11 cellular contexts compared by ENCODE assay signal in genomic region chr2:172512810-172513523, GRCh38. TPM values are rescaled to one million over a fixed set of nuclear protein-coding genes. Genes with fewer than 3 reads are reported as not detected.
DNase-seq lines count a peak whose midpoint lies in the region; ATAC-seq and TF ChIP-seq lines count a peak whose summit lies in the region.
"Had no signal": no experiment of that assay in that cellular context is flagged by ENCODE, and none has a peak within 500 bp of the region (broad histone marks: within the 10 kb centered on the region; RNA-seq: fewer than 3 reads in every experiment).

No MANE protein-coding gene starts in this region.

- H2AFZ ChIP-seq in HCT116 (ENCODE audit: low read depth, low read length, poor library complexity, severe bottlenecking) = no peak overlapping the region
- H2AFZ ChIP-seq: GM23248 had no signal

- no peak for TF ChIP-seq RAD21 in HCT116 (IDR thresholded peaks at IDR 0.05; ENCODE audit: low read depth)

- H3K9me3 Mint-ChIP-seq in stimulated activated naive CD8-positive, alpha-beta T cell treated with anti-CD3 and anti-CD28 coated beads, Interleukin-15, Interleukin-2, amounts not matched to agents 100 ng/mL and 50 ng/mL, for 24 hours = peaks cover 28% of the 10 kb centered on the region
- H3K9me3 Mint-ChIP-seq in endodermal cell = peaks cover 72% of the 10 kb centered on the region
- H3K9me3 Mint-ChIP-seq in activated T-helper 17 cell treated with anti-CD3 and anti-CD28 coated beads, Interleukin-2, amount 50 U/mL, for 72 hours = peaks cover 12% of the 10 kb centered on the region
- H3K9me3 Mint-ChIP-seq: CD4-positive, alpha-beta T cell had no signal

- TF ChIP-seq POLR2A in HCT116 (IDR thresholded peaks at IDR 0.05; ENCODE audit: borderline replicate concordance, extremely low read depth, insufficient read depth, insufficient read length) = no peak

- POLR2A ChIA-PET in HCT116 (lab: Charles Lee) = no interaction called here

- ATAC-seq in stimulated activated naive CD8-positive, alpha-beta T cell treated with anti-CD3 and anti-CD28 coated beads, Interleukin-15, Interleukin-2, amounts not matched to agents 100 U/mL and 50 U/mL, for 24 hours = no peak
- no peak for ATAC-seq in HCT116
- no peak for ATAC-seq in activated T-helper 17 cell treated with anti-CD3 and anti-CD28 coated beads, Interleukin-2, amount 50 U/mL, for 72 hours (replicated peaks)
- ATAC-seq: GM12878 had no signal

- H3K36me3 ChIP-seq in HCT116 (ENCODE audit: control insufficient read depth in 1 of 2, insufficient read depth in 2 of 2, low read length in 2 of 2) (no peaks in the 10 kb centered on the region; a peak in 1 of 4 replicates), endodermal cell (ENCODE audit: control insufficient read depth, insufficient read depth, low read length) (peaks cover 4% of the 10 kb centered on the region)

- WGBS in endodermal cell (ENCODE audit: insufficient coverage in 1 of 2, insufficient read length in 1 of 2), 2 experiments = 89 to 91% methylated on average over 4 to 5 of the region's 5 CpGs

- no peak overlapping the region for H3K4me3 ChIP-seq in HCT116 (replicated peaks in 1 of 2; ENCODE audit: low read depth in 1 of 2, low read length in 2 of 2)
- H3K4me3 ChIP-seq in endodermal cell (ENCODE audit: low read length) = peak overlapping the region; percentile 60
- H3K4me3 ChIP-seq: GM12878, GM23248 had no signal

- peak overlapping the region; percentile 31 for H3K27ac Mint-ChIP-seq in stimulated activated naive CD8-positive, alpha-beta T cell treated with anti-CD3 and anti-CD28 coated beads, Interleukin-15, Interleukin-2, amounts not matched to agents 100 ng/mL and 50 ng/mL, for 24 hours
- H3K27ac Mint-ChIP-seq in endodermal cell = no peak overlapping the region
- no peak overlapping the region for H3K27ac Mint-ChIP-seq in activated T-helper 17 cell treated with anti-CD3 and anti-CD28 coated beads, Interleukin-2, amount 50 U/mL, for 72 hours
- H3K27ac Mint-ChIP-seq: CD4-positive, alpha-beta T cell had no signal

- no peak overlapping the region for H3K9ac ChIP-seq in HCT116 (ENCODE audit: low read length)
- H3K9ac ChIP-seq in endodermal cell (ENCODE audit: extremely low read depth, low read length, poor library complexity, severe bottlenecking) = no peak overlapping the region
- H3K9ac ChIP-seq: GM23248 had no signal

- H3K9me2 ChIP-seq in HCT116 (ENCODE audit: insufficient read depth) = no peaks in the 10 kb centered on the region

- CTCF ChIA-PET in HCT116 (lab: Charles Lee) = no interaction called here

- peaks cover 36% of the 10 kb centered on the region for H3K36me3 Mint-ChIP-seq in stimulated activated naive CD8-positive, alpha-beta T cell treated with anti-CD3 and anti-CD28 coated beads, Interleukin-15, Interleukin-2, amounts not matched to agents 100 ng/mL and 50 ng/mL, for 24 hours (ENCODE audit: low read depth)
- peaks cover 43% of the 10 kb centered on the region for H3K36me3 Mint-ChIP-seq in endodermal cell (ENCODE audit: low read depth)
- H3K36me3 Mint-ChIP-seq in activated T-helper 17 cell treated with anti-CD3 and anti-CD28 coated beads, Interleukin-2, amount 50 U/mL, for 72 hours (ENCODE audit: low read depth) = peaks cover 27% of the 10 kb centered on the region

- no peak for TF ChIP-seq CTCF in HCT116 (IDR thresholded peaks at IDR 0.05 in 2 of 3, conservative IDR thresholded peaks at IDR 0.05 in 1 of 3; ENCODE audit: borderline replicate concordance in 1 of 3, insufficient read depth in 1 of 3, low read depth in 2 of 3, low read length in 2 of 3)
- TF ChIP-seq CTCF in endodermal cell (conservative IDR thresholded peaks at IDR 0.05) = no peak

- peaks cover 36% of the 10 kb centered on the region for H3K4me1 Mint-ChIP-seq in stimulated activated naive CD8-positive, alpha-beta T cell treated with anti-CD3 and anti-CD28 coated beads, Interleukin-15, Interleukin-2, amounts not matched to agents 100 ng/mL and 50 ng/mL, for 24 hours (ENCODE audit: low read depth)
- H3K4me1 Mint-ChIP-seq in endodermal cell = no peaks in the 10 kb centered on the region
- H3K4me1 Mint-ChIP-seq in activated T-helper 17 cell treated with anti-CD3 and anti-CD28 coated beads, Interleukin-2, amount 50 U/mL, for 72 hours = peaks cover 5% of the 10 kb centered on the region

- H3K4me1 ChIP-seq in HCT116 (ENCODE audit: control insufficient read depth in 1 of 2, insufficient read depth in 2 of 2, low read length in 2 of 2) (no peaks in the 10 kb centered on the region), endodermal cell (ENCODE audit: control insufficient read depth, insufficient read depth, low read length) (no peaks in the 10 kb centered on the region)

- no TSS peak for BruUV-seq in HCT116 (replicated peaks; lab: Mats Ljungman, UMichigan)

- no peak for DNase-seq in stimulated activated naive CD8-positive, alpha-beta T cell treated with anti-CD3 and anti-CD28 coated beads, Interleukin-15, Interleukin-2, amounts not matched to agents 100 U/mL and 50 U/mL, for 24 hours
- DNase-seq in HCT116 (ENCODE audit: low read depth, low spot score) = no peak
- no peak for DNase-seq in endodermal cell
- no peak for DNase-seq in AG20443 (ENCODE audit: low spot score)
- no peak for DNase-seq in effector CD4-positive, alpha-beta T cell
- DNase-seq: CD4-positive, alpha-beta T cell; DMS79; GM23248 had no signal

- no peaks in the 10 kb centered on the region for H3K79me2 ChIP-seq in HCT116 (ENCODE audit: insufficient read depth, low read length)

- RAD21 ChIA-PET in HCT116 (lab: Charles Lee; ENCODE audit: low non-redundant PET in 1 of 2, low total read pairs in 2 of 2, uncharacterized antibody in 2 of 2, unreplicated experiment in 2 of 2) = no interaction called here

- H3K27me3 ChIP-seq in HCT116 (ENCODE audit: insufficient read depth, low read length) (no peaks in the 10 kb centered on the region), endodermal cell (ENCODE audit: control insufficient read depth, insufficient read depth, low read length, poor library complexity, severe bottlenecking) (no peaks in the 10 kb centered on the region)

- no peak overlapping the region for H3K4me2 ChIP-seq in HCT116 (ENCODE audit: low read length)

- intact Hi-C loops in HCT116 (cut with micrococcal nuclease) = no loop called here

- no peak overlapping the region for H3K4me3 Mint-ChIP-seq in stimulated activated naive CD8-positive, alpha-beta T cell treated with anti-CD3 and anti-CD28 coated beads, Interleukin-15, Interleukin-2, amounts not matched to agents 100 ng/mL and 50 ng/mL, for 24 hours
- H3K4me3 Mint-ChIP-seq in endodermal cell = no peak overlapping the region
- no peak overlapping the region for H3K4me3 Mint-ChIP-seq in activated T-helper 17 cell treated with anti-CD3 and anti-CD28 coated beads, Interleukin-2, amount 50 U/mL, for 72 hours
- H3K4me3 Mint-ChIP-seq: CD4-positive, alpha-beta T cell had no signal

- no peak overlapping the region for H3K27ac ChIP-seq in HCT116 (ENCODE audit: low read depth, low read length)
- H3K27ac ChIP-seq in endodermal cell (ENCODE audit: low read depth, low read length) = no peak overlapping the region
- H3K27ac ChIP-seq: GM23248 had no signal

- H3K27me3 Mint-ChIP-seq in stimulated activated naive CD8-positive, alpha-beta T cell treated with anti-CD3 and anti-CD28 coated beads, Interleukin-15, Interleukin-2, amounts not matched to agents 100 ng/mL and 50 ng/mL, for 24 hours = no peaks in the 10 kb centered on the region
- H3K27me3 Mint-ChIP-seq in endodermal cell (ENCODE audit: insufficient read depth) = no peaks in the 10 kb centered on the region
- no peaks in the 10 kb centered on the region for H3K27me3 Mint-ChIP-seq in activated T-helper 17 cell treated with anti-CD3 and anti-CD28 coated beads, Interleukin-2, amount 50 U/mL, for 72 hours
- H3K27me3 Mint-ChIP-seq: CD4-positive, alpha-beta T cell had no signal

- H3K9me3 ChIP-seq in HCT116 (ENCODE audit: control insufficient read depth in 1 of 2, insufficient read depth in 1 of 2, low read depth in 1 of 2, low read length in 2 of 2) (peaks cover 5 to 15% of the 10 kb centered on the region in 2 experiments; a peak in 1 of 4 replicates), endodermal cell (ENCODE audit: control insufficient read depth, low read length) (peaks cover 77% of the 10 kb centered on the region)

- no peaks in the 10 kb centered on the region for H4K20me1 ChIP-seq in HCT116 (ENCODE audit: insufficient read depth)

TF ChIP-seq in HCT116, 20 proteins besides CTCF, POLR2A, EP300 and RAD21:
- peak; percentile 46; the same call in 1 of the 2 replicates for TF ChIP-seq CBX3 (IDR thresholded peaks at IDR 0.05; ENCODE audit: low read depth)
- TF ChIP-seq EGR1 (IDR thresholded peaks at IDR 0.05; ENCODE audit: low read depth) = no peak
- TF ChIP-seq CEBPB (IDR thresholded peaks at IDR 0.05; ENCODE audit: low read depth) = no peak

RNA-seq across cellular contexts. Expression of gene PDK1, which starts 42.9 kb away (rescaled TPM):
- 21.3 TPM for total RNA-seq in HCT116 (2021; ENCODE audit: unreplicated experiment)
- polyA plus RNA-seq in HCT116 (2012) = 20.2 and 23.3 TPM in 2 replicates
- 10 to 100 TPM; 24.7 to 27.3 TPM for total RNA-seq in endodermal cell
- polyA plus RNA-seq in endodermal cell (2013, experiment 1 of 2) = 29.9 TPM
- polyA plus RNA-seq in endodermal cell (2013, experiment 2 of 2) = 27.3 TPM
- 10 to 100 TPM; 43.9 to 95.8 TPM for total RNA-seq in activated T-helper 17 cell treated with anti-CD3 and anti-CD28 coated beads, Interleukin-2, amount 50 U/mL, for 72 hours
